Comparison of ENCODE assay signal across 9 cellular contexts in the genomic region with DNA sequence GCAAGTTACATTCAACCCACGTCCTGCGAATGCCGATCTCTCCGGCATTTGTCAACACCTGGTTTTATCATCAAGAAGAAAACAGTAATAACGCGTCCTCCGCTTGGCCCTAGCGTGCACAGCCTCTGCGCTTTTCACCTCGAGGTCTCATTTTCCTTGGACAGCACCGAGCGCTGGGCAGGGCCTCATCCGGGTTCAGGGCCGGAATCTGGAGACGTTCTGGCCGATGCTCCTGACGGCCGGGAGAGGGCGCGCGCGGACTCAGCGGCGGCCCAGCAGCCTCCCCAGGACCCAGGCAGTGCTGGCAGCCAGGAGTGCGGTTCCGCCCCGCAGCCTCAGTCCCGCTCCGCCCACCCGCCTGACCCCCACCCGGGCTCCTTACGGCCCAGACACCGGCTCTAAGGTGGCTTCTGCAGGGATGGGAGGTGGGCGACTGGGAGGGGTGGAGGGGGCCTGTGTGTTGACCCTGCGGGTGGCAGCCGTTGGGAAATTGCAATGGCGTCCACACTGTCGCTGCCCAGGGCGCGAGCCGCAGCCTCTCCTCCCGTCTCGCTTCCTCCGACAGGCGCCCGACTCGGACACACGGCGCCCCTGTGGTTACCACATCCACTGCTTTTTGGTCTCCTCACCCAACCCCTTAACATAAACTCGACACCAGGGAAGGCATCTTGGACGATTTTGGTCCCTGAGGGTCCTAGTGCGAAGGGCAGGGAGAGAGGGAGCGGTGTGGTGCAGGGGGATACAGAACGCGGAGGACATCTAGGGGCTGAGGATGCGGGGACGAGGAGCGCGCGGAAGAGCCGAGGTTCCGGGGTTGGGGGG. TPM values are rescaled to one million over a fixed set of nuclear protein-coding genes. Genes with fewer than 3 reads are reported as not detected.
A peak's percentile ranks its signal among the peaks of the same experiment; 100 is the strongest.
DNase-seq lines count a peak whose midpoint lies in the region; TF ChIP-seq lines count a peak whose summit lies in the region.
"Had no signal": no experiment of that assay in that cellular context is flagged by ENCODE, and none has a peak within 500 bp of the region (broad histone marks: within the 10 kb centered on the region; RNA-seq: fewer than 3 reads in every experiment).

No MANE protein-coding gene starts in this region.

- H3K27me3 Mint-ChIP-seq in endodermal cell (ENCODE audit: insufficient read depth) (peaks cover 2% of the 10 kb centered on the region), mesothelial cell of epicardium (ENCODE audit: low read depth) (no peaks in the 10 kb centered on the region)

- H3K4me3 Mint-ChIP-seq in endodermal cell (peak overlapping the region; percentile 90), mesothelial cell of epicardium (peak overlapping the region; percentile 93)

- H3K9ac ChIP-seq in endodermal cell (ENCODE audit: extremely low read depth, low read length, poor library complexity, severe bottlenecking): peak overlapping the region; percentile 67

- TF ChIP-seq CTCF in BE2C (IDR thresholded peaks at IDR 0.05; ENCODE audit: low read depth, low read length): peak; percentile 76
- peak; percentile 72 for TF ChIP-seq CTCF in HL-60 (IDR thresholded peaks at IDR 0.05; ENCODE audit: insufficient read depth, low read length)
- peak; percentile 94 for TF ChIP-seq CTCF in endodermal cell (conservative IDR thresholded peaks at IDR 0.05)
- TF ChIP-seq CTCF in mesothelial cell of epicardium (IDR thresholded peaks at IDR 0.05; ENCODE audit: unreplicated experiment): peak; percentile 78

- H3K9me3 Mint-ChIP-seq in endodermal cell (peaks cover 12% of the 10 kb centered on the region), mesothelial cell of epicardium (no peaks in the 10 kb centered on the region)

- H3K27me3 ChIP-seq in BE2C (no peaks in the 10 kb centered on the region), HL-60 (ENCODE audit: insufficient read depth, poor library complexity, severe bottlenecking) (no peaks in the 10 kb centered on the region), endodermal cell (ENCODE audit: control insufficient read depth, insufficient read depth, low read length, poor library complexity, severe bottlenecking) (no peaks in the 10 kb centered on the region)

- H3K36me3 ChIP-seq in BE2C (no peaks in the 10 kb centered on the region), endodermal cell (ENCODE audit: control insufficient read depth, insufficient read depth, low read length) (no peaks in the 10 kb centered on the region)

- DNase-seq in BE2C (peak; percentile 84), GM19238 (ENCODE audit: insufficient read length, low spot score) (peak; percentile 87), HL-60 (ENCODE audit: low read depth in 1 of 2, low spot score in 1 of 2) (peak; percentile 78 to 85), NOMO-1 treated with dmso at 0.1 percent for 144 hours (lab: John Stamatoyannopoulos, UW; ENCODE audit: unreplicated experiment) (peak; percentile 83), endodermal cell (peak; percentile 94), mesothelial cell of epicardium (ENCODE audit: low spot score in 2 of 2, unreplicated experiment in 2 of 2) (peak; percentile 71 to 85)
- DNase-seq in activated CD8-positive, alpha-beta memory T cell treated with anti-CD3 and anti-CD28 coated beads, Interleukin-2, amount 50 U/mL, for 4 hours: peak; percentile 70
- peak; percentile 45 to 56 for DNase-seq in stimulated activated CD8-positive, alpha-beta memory T cell treated with anti-CD3 and anti-CD28 coated beads, Interleukin-15, amount 100 ng/mL, for 4 hours (ENCODE audit: low read depth in 2 of 2)

- H3K9me3 ChIP-seq in BE2C (no peaks in the 10 kb centered on the region), endodermal cell (ENCODE audit: control insufficient read depth, low read length) (no peaks in the 10 kb centered on the region)

- peak overlapping the region; percentile 91 for H3K27ac ChIP-seq in HL-60 (replicated peaks)
- H3K27ac ChIP-seq in endodermal cell (ENCODE audit: low read depth, low read length): peak overlapping the region; percentile 47

- peak overlapping the region; percentile 83 for H3K4me3 ChIP-seq in BE2C (ENCODE audit: low read depth, low read length)
- peak overlapping the region; percentile 85 for H3K4me3 ChIP-seq in HL-60 (replicated peaks; ENCODE audit: insufficient read depth, low read length)
- peak overlapping the region; percentile 91 for H3K4me3 ChIP-seq in endodermal cell (ENCODE audit: low read length)

- H3K4me1 ChIP-seq in BE2C: peaks cover 5% of the 10 kb centered on the region
- no peaks in the 10 kb centered on the region for H3K4me1 ChIP-seq in endodermal cell (ENCODE audit: control insufficient read depth, insufficient read depth, low read length)

- peaks cover 4% of the 10 kb centered on the region for H3K4me1 Mint-ChIP-seq in endodermal cell
- H3K4me1 Mint-ChIP-seq in mesothelial cell of epicardium: peaks cover 11% of the 10 kb centered on the region

- 4 to 5% methylated on average over 44 to 62 of the region's 62 CpGs for WGBS in endodermal cell (ENCODE audit: insufficient coverage in 1 of 2, insufficient read length in 1 of 2), 2 experiments

- H3K36me3 Mint-ChIP-seq in endodermal cell (ENCODE audit: low read depth): peaks cover 7% of the 10 kb centered on the region
- H3K36me3 Mint-ChIP-seq in mesothelial cell of epicardium: peaks cover 1% of the 10 kb centered on the region

- H3K27ac Mint-ChIP-seq in endodermal cell (peak overlapping the region; percentile 97), mesothelial cell of epicardium (peak overlapping the region; percentile 91)

RNA-seq across cellular contexts. Expression of gene FLYWCH1, which starts 7.4 kb away (rescaled TPM):
- polyA plus RNA-seq in BE2C (2012; ENCODE audit: insufficient read depth, insufficient read length, low read depth): 30.6 TPM
- total RNA-seq in endodermal cell (10 to 100 TPM; 20.5 to 33.6 TPM), mesothelial cell of epicardium (25.9 to 29.4 TPM (median 29.0 TPM) in 3 replicates)
- 16.4 TPM for polyA plus RNA-seq in endodermal cell (2013, experiment 1 of 2)
- polyA plus RNA-seq in endodermal cell (2013, experiment 2 of 2): 17.2 TPM

RNA-seq across cellular contexts. Expression of gene FLYWCH2, which starts 21.3 kb away (rescaled TPM):
- polyA plus RNA-seq in BE2C (2012; ENCODE audit: insufficient read depth, insufficient read length, low read depth): 79.1 TPM
- total RNA-seq in endodermal cell (10 to 100 TPM; 30.9 to 35.5 TPM), mesothelial cell of epicardium (26.3 to 28.6 TPM (median 28.3 TPM) in 3 replicates)
- polyA plus RNA-seq in endodermal cell (2013, experiment 1 of 2): 17.2 TPM
- polyA plus RNA-seq in endodermal cell (2013, experiment 2 of 2): 16.3 TPM

RNA-seq across cellular contexts. Expression of gene PRSS22, which starts 46.3 kb away (rescaled TPM):
- not detected for polyA plus RNA-seq in BE2C (2012; ENCODE audit: insufficient read depth, insufficient read length, low read depth)
- total RNA-seq in endodermal cell (1 to 10 TPM; 5.0 to 6.2 TPM), mesothelial cell of epicardium (22.8 to 25.1 TPM (median 24.9 TPM) in 3 replicates)
- 0.57 TPM for polyA plus RNA-seq in endodermal cell (2013, experiment 1 of 2)
- polyA plus RNA-seq in endodermal cell (2013, experiment 2 of 2): not detected
- total RNA-seq: T-helper 2 cell treated with Interferon-gamma antibody and Interleukin-4, amounts not matched to agents 100 ng/mL and 5 ng/mL, for 36 hours had no signal

RNA-seq across cellular contexts. Expression of gene KREMEN2, which starts 59.8 kb away (rescaled TPM):
- 9.3 TPM for polyA plus RNA-seq in BE2C (2012; ENCODE audit: insufficient read depth, insufficient read length, low read depth)
- 1 to 10 TPM; 5.0 to 8.4 TPM for total RNA-seq in endodermal cell
- 2.5 TPM for polyA plus RNA-seq in endodermal cell (2013, experiment 1 of 2)
- polyA plus RNA-seq in endodermal cell (2013, experiment 2 of 2): 3.9 TPM
- total RNA-seq in mesothelial cell of epicardium: 27.3 to 30.5 TPM (median 29.1 TPM) in 3 replicates
- total RNA-seq: T-helper 2 cell treated with Interferon-gamma antibody and Interleukin-4, amounts not matched to agents 100 ng/mL and 5 ng/mL, for 36 hours had no signal

Comparison
In these comparisons a context has a peak if more than half of its experiments do, and no peak if none do; other contexts are left out.
1. Peak in every context shown above with its lines: DNase-seq, H3K4me3 ChIP-seq and H3K27ac ChIP-seq.